In the genomic region with DNA sequence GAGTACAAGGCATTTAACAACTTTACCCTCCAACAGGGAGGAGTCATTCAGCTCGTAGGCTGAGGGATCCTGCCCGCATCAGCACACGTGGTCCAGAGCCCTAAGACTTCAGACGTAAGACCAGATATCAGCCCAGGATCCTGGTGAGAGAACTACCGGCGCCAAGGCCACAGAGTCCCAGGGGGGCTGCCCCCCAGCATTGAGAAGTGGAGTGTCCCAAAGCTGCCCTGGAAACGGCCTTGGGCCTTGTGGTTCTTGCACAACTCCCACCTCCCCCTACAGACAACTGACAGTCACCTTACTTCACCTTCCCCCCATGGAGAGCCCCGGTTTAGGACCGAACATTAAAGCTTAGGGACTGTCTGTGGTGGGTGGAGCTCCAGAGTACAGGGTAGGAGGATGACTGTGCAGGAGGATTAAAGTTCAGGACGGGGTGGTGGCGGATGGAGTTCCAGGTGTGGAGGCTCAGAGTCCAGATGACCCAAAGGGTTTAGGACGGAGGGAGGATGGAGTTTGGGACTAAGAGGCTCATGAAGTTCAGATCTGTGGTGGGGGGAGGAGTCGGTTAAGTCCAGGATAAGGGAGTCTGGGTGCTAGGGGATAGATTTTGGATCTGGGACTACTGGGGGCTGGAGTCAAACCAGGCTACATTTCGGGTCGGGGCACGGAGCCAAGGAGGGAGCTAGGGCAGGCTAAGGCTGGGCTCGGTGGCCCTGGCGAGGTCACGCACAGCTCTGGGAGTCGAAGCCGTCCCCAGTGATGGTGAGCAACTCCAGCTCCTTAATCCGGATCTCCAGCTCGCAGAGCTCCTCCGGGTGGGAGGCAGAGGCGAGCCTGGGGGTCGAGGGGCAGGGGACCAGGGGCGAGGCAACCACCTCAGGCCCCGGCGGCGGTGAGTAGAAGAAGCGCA, we compare ENCODE assay signal across 9 cellular contexts. TPM values are rescaled to one million over a fixed set of nuclear protein-coding genes. Genes with fewer than 3 reads are reported as not detected.
DNase-seq lines count a peak whose midpoint lies in the region; ATAC-seq, FAIRE-seq and TF ChIP-seq lines count a peak whose summit lies in the region.
"Had no signal": no experiment of that assay in that cellular context is flagged by ENCODE, and none has a peak within 500 bp of the region (broad histone marks: within the 10 kb centered on the region; RNA-seq: fewer than 3 reads in every experiment).

No MANE protein-coding gene starts in this region.

- FAIRE-seq in GM12878 (lab: Jason Lieb, UNC) = no peak

- 61% methylated on average over 26 of the region's 31 CpGs for WGBS in GM12878 (ENCODE audit: insufficient coverage, insufficient replicate concordance, low lambda C conversion rate, missing lambda C conversion rate)
- 55% methylated on average over 31 of the region's 31 CpGs for WGBS in liver
- 45% methylated on average over 30 of the region's 31 CpGs; no CpG with 5 or more reads in 1 of the 2 donors for WGBS in transverse colon (ENCODE audit: low coverage in 1 of 2), 2 donors

- H3K4me2 ChIP-seq in GM12878 (ENCODE audit: control insufficient read depth, insufficient read depth) = no peak overlapping the region

- H2AFZ ChIP-seq in GM12878 (ENCODE audit: control insufficient read depth, low read depth, low read length) = peak overlapping the region; percentile 6; the same call in 1 of the 2 replicates

- no peaks in the 10 kb centered on the region for H4K20me1 ChIP-seq in GM12878 (ENCODE audit: control insufficient read depth, insufficient read depth)

- peaks cover 17% of the 10 kb centered on the region for H3K4me1 Mint-ChIP-seq in activated T-cell treated with anti-CD3 and anti-CD28 coated beads, Interleukin-2, amount 50 U/mL, for 24 hours (ENCODE audit: low read depth)

- ATAC-seq in GM12878 (no peak), HG03342 (IDR thresholded peaks at IDR 0.05; ENCODE audit: unreplicated experiment) (no peak), HG03196 (IDR thresholded peaks at IDR 0.05; ENCODE audit: unreplicated experiment) (no peak), HG02763 (IDR thresholded peaks at IDR 0.05; ENCODE audit: unreplicated experiment) (no peak)

- peaks cover 10% of the 10 kb centered on the region for H3K4me1 ChIP-seq in GM12878 (ENCODE audit: control insufficient read depth, insufficient read depth, low read length)
- H3K4me1 ChIP-seq in liver (ENCODE audit: control insufficient read depth in 4 of 4, insufficient read depth in 4 of 4, low read length in 3 of 4) = peaks cover 10 to 24% (median 18%) of the 10 kb centered on the region in 4 donors
- peaks cover 14 to 47% (median 41%) of the 10 kb centered on the region in 4 donors for H3K4me1 ChIP-seq in transverse colon

- TF ChIP-seq POLR2A in GM12878 (IDR thresholded peaks at IDR 0.05; ENCODE audit: low read depth, low read length) (no peak), transverse colon (IDR thresholded peaks at IDR 0.05) (peak; percentile 10)

- H3K36me3 ChIP-seq in GM12878 (ENCODE audit: control insufficient read depth in 2 of 2, insufficient read depth in 2 of 2, low read length in 1 of 2) (no peaks in the 10 kb centered on the region; a peak in 1 of 4 replicates), liver (ENCODE audit: control insufficient read depth in 4 of 4, insufficient read depth in 3 of 4, low read depth in 1 of 4, low read length in 3 of 4) (no peaks in the 10 kb centered on the region), transverse colon (no peaks in the 10 kb centered on the region)

- no TSS peak for BruUV-seq in GM12878 (replicated peaks; lab: Mats Ljungman, UMichigan)

- H3K4me3 ChIP-seq in GM12878 = peak overlapping the region; percentile 71; the same call in 1 of the 2 replicates
- peak overlapping the region in 1 of 3 donors; percentile 61 for H3K4me3 ChIP-seq in liver (ENCODE audit: low read depth in 1 of 3, low read length in 3 of 3)
- peak overlapping the region; percentile 28 to 72 (median 54) for H3K4me3 ChIP-seq in transverse colon

- POLR2A ChIA-PET in GM12878 (lab: Charles Lee) = no interaction called here

- SMC1A ChIA-PET in GM12878 (lab: Charles Lee; ENCODE audit: uncharacterized antibody, unreplicated experiment) = interaction anchor here (0.7 to 1.2 kb wide), 3 partner anchors 8 to 42 kb away, joined by 3 to 4 read pairs (median 3); a partner anchor contains a TSS

- H3K9ac ChIP-seq in GM12878 (ENCODE audit: control insufficient read depth, insufficient read depth, low read length) (no peak overlapping the region), liver (ENCODE audit: low read depth in 1 of 2, low read length in 2 of 2) (no peak overlapping the region)

- H3K27ac ChIP-seq in GM12878 (ENCODE audit: control insufficient read depth, insufficient read depth) (no peak overlapping the region), liver (ENCODE audit: low read depth in 1 of 2, low read length in 2 of 2) (peak overlapping the region in 1 of 2 donors; percentile 6), transverse colon (peak overlapping the region; percentile 81 to 87 (median 86))

- H3K79me2 ChIP-seq in GM12878 (ENCODE audit: control insufficient read depth, insufficient read depth, low read length) = no peaks in the 10 kb centered on the region

- CTCF ChIA-PET in GM12878 (lab: Yijun Ruan, JAX) = interaction anchor here (0.6 to 2.9 kb wide), 3 partner anchors 16 to 333 kb away, joined by 3 to 21 read pairs (median 3); no protein-coding TSS in a partner anchor

- in situ Hi-C loops in GM12878 (cut with MboI) = no loop called here
- in situ Hi-C loops in transverse colon (cut with MboI; ENCODE audit: low pct_ligation_motif_present in 1 of 4, low pct_unique_long_range_greater_than_20kb in 1 of 4, low sequenced_read_pairs in 3 of 4) = loop anchor here in 1 of 4 donors (25.0 kb wide), 1 partner anchor 337 kb away; no protein-coding TSS in a partner anchor

- no peak for DNase-seq in activated T-cell treated with anti-CD3 and anti-CD28 coated beads, Interleukin-2, amount 50 U/mL, for 24 hours
- no peak for DNase-seq in activated T-cell treated with anti-CD3 and anti-CD28 coated beads, Interleukin-2, amount 50 U/mL, for 1 hour
- DNase-seq in GM12878 (ENCODE audit: low read depth, low spot score) = no peak
- peak; percentile 79 for DNase-seq in transverse colon

- peaks cover 20% of the 10 kb centered on the region for H3K27me3 Mint-ChIP-seq in activated T-cell treated with anti-CD3 and anti-CD28 coated beads, Interleukin-2, amount 50 U/mL, for 24 hours

- H3K9me3 ChIP-seq in GM12878 (replicated peaks; ENCODE audit: control insufficient read depth, insufficient read depth, low read length) (no peaks in the 10 kb centered on the region), liver (ENCODE audit: control insufficient read depth in 4 of 4, low read length in 3 of 4) (no peaks in the 10 kb centered on the region), transverse colon (no peaks in the 10 kb centered on the region)

- H3K4me3 Mint-ChIP-seq in activated T-cell treated with anti-CD3 and anti-CD28 coated beads, Interleukin-2, amount 50 U/mL, for 24 hours = peak overlapping the region; percentile 57

- H3K27me3 ChIP-seq in GM12878 (replicated peaks in 1 of 2; ENCODE audit: control insufficient read depth in 2 of 2, insufficient read depth in 2 of 2, low read length in 1 of 2) (no peaks in the 10 kb centered on the region), liver (ENCODE audit: control insufficient read depth in 4 of 4, insufficient read depth in 4 of 4, low read length in 3 of 4) (no peaks in the 10 kb centered on the region), transverse colon (no peaks in the 10 kb centered on the region)

- no peak for TF ChIP-seq RAD21 in GM12878 (IDR thresholded peaks at IDR 0.05; ENCODE audit: insufficient read depth, low read depth, low read length)
- no peak for TF ChIP-seq RAD21 in liver (IDR thresholded peaks at IDR 0.05)

- intact Hi-C loops in GM12878 (cut with micrococcal nuclease; ENCODE audit: unreplicated experiment) = loop anchor here (5.0 kb wide), 1 partner anchor 38 kb away; a partner anchor contains a TSS
- intact Hi-C loops in transverse colon (cut with DNase I; ENCODE audit: low total_unique reads) = no loop called here

- RAD21 ChIA-PET in GM12878 (lab: Charles Lee; ENCODE audit: unreplicated experiment) = interaction anchor here (3.2 kb wide), 1 partner anchor 42 kb away, joined by 17 read pairs; no protein-coding TSS in a partner anchor

- no peak overlapping the region for H3K27ac Mint-ChIP-seq in activated T-cell treated with anti-CD3 and anti-CD28 coated beads, Interleukin-2, amount 50 U/mL, for 24 hours

- H3K9me3 Mint-ChIP-seq in activated T-cell treated with anti-CD3 and anti-CD28 coated beads, Interleukin-2, amount 50 U/mL, for 24 hours = no peaks in the 10 kb centered on the region

- TF ChIP-seq CTCF in GM12878 (IDR thresholded peaks at IDR 0.05 in 2 of 3, conservative IDR thresholded peaks at IDR 0.05 in 1 of 3; ENCODE audit: control insufficient read depth in 2 of 3, extremely low read depth in 1 of 3, insufficient read depth in 1 of 3, low read depth in 3 of 3, low read length in 3 of 3) = no peak
- TF ChIP-seq CTCF in liver (IDR thresholded peaks at IDR 0.05; ENCODE audit: low read depth, low read length, missing input control) = no peak
- TF ChIP-seq CTCF in transverse colon (IDR thresholded peaks at IDR 0.05) = no peak

- no peak for TF ChIP-seq EP300 in GM12878 (IDR thresholded peaks at IDR 0.05; ENCODE audit: borderline replicate concordance in 1 of 2, control insufficient read depth in 1 of 2, low read depth in 2 of 2, low read length in 2 of 2)
- TF ChIP-seq EP300 in transverse colon (IDR thresholded peaks at IDR 0.05; ENCODE audit: low read depth) = no peak

- H3K36me3 Mint-ChIP-seq in activated T-cell treated with anti-CD3 and anti-CD28 coated beads, Interleukin-2, amount 50 U/mL, for 24 hours (ENCODE audit: low read depth) = no peaks in the 10 kb centered on the region

RNA-seq across cellular contexts. Expression of a gene that starts 0.9 kb away (rescaled TPM):
- total RNA-seq in GM12878 (2013; cell fraction: nucleolus; rRNA removed) = not detected in 2 replicates
- not detected in 2 replicates for total RNA-seq in GM12878 (2014; rRNA removed)
- total RNA-seq in GM12878 (2014; rRNA removed; fragmentation: Illumina TruSeq; extraction: Trizol) = not detected in 2 replicates
- 0.35 TPM in 1 of 2 replicates, not detected in the other for total RNA-seq in GM12878 (2021)
- polyA plus RNA-seq in GM12878 (2011; ENCODE audit: low read depth) = not detected
- polyA plus RNA-seq in GM12878 (2011; rRNA removed) = not detected in 2 replicates
- not detected in 2 replicates for polyA plus RNA-seq in GM12878 (2011; cell fraction: cytosol; rRNA removed)
- polyA plus RNA-seq in GM12878 (2011; cell fraction: nucleus; rRNA removed) = not detected in 2 replicates
- not detected in 2 replicates for polyA plus RNA-seq in GM12878 (2012)
- polyA plus RNA-seq in GM12878 (2014; fragmentation: Illumina TruSeq; extraction: Trizol) = not detected in 2 replicates
- not detected for polyA plus RNA-seq in GM12878 (2014; fragmentation: Nextera tagmentation; extraction: Ambion mirVana)
- not detected in 2 replicates for polyA plus RNA-seq in GM12878 (2014; rRNA removed)
- polyA plus RNA-seq in GM12878 (2016; fragmentation: Nextera tagmentation; extraction: Ambion mirVana) = not detected
- not detected in 2 replicates for polyA minus RNA-seq in GM12878 (2011; rRNA and poly(A)+ RNA removed)
- not detected in 2 replicates for polyA minus RNA-seq in GM12878 (2011; cell fraction: cytosol; rRNA and poly(A)+ RNA removed)
- polyA minus RNA-seq in GM12878 (2011; cell fraction: nucleus; rRNA and poly(A)+ RNA removed) = not detected in 2 replicates
- not detected for total RNA-seq in liver
- not detected for polyA plus RNA-seq in liver
- not detected for total RNA-seq in transverse colon
- total RNA-seq: RPMI7951 had no signal

RNA-seq across cellular contexts. Expression of a gene that starts 36.5 kb away (rescaled TPM):
- total RNA-seq in GM12878 (2013; cell fraction: nucleolus; rRNA removed) = 68.2 and 75.8 TPM in 2 replicates
- total RNA-seq in GM12878 (2014; rRNA removed) (55.5 and 75.8 TPM in 2 replicates), GM12878 (2014; rRNA removed; fragmentation: Illumina TruSeq; extraction: Trizol) (83.2 and 89.0 TPM in 2 replicates), GM12878 (2021) (143 and 144 TPM in 2 replicates), liver (10 to 100 TPM; 74.2 to 90.8 TPM), transverse colon (100 to 1,000 TPM in 3 of 4 donors, 10 to 100 TPM in 1; 64.7 to 213 (median 170) TPM)
- 107 TPM for polyA plus RNA-seq in GM12878 (2011; ENCODE audit: low read depth)
- polyA plus RNA-seq in GM12878 (2011; rRNA removed) (201 and 225 TPM in 2 replicates), GM12878 (2014; fragmentation: Illumina TruSeq; extraction: Trizol) (185 and 186 TPM in 2 replicates), GM12878 (2014; fragmentation: Nextera tagmentation; extraction: Ambion mirVana) (100 to 1,000 TPM; 223 to 256 TPM), GM12878 (2014; rRNA removed) (93.6 and 109 TPM in 2 replicates), GM12878 (2016; fragmentation: Nextera tagmentation; extraction: Ambion mirVana) (100 to 1,000 TPM; 177 to 195 TPM), liver (100 to 1,000 TPM; 169 to 181 TPM)
- polyA plus RNA-seq in GM12878 (2011; cell fraction: cytosol; rRNA removed) = 159 and 211 TPM in 2 replicates
- 55.6 and 69.0 TPM in 2 replicates for polyA plus RNA-seq in GM12878 (2011; cell fraction: nucleus; rRNA removed)
- polyA plus RNA-seq in GM12878 (2012) = 85.7 and 97.9 TPM in 2 replicates
- polyA minus RNA-seq in GM12878 (2011; rRNA and poly(A)+ RNA removed) = 93.2 and 138 TPM in 2 replicates
- polyA minus RNA-seq in GM12878 (2011; cell fraction: cytosol; rRNA and poly(A)+ RNA removed) = 24.9 and 46.1 TPM in 2 replicates
- polyA minus RNA-seq in GM12878 (2011; cell fraction: nucleus; rRNA and poly(A)+ RNA removed) = 15.7 and 20.6 TPM in 2 replicates
